ENCODE assay signal across 28 cellular contexts in the genomic region with DNA sequence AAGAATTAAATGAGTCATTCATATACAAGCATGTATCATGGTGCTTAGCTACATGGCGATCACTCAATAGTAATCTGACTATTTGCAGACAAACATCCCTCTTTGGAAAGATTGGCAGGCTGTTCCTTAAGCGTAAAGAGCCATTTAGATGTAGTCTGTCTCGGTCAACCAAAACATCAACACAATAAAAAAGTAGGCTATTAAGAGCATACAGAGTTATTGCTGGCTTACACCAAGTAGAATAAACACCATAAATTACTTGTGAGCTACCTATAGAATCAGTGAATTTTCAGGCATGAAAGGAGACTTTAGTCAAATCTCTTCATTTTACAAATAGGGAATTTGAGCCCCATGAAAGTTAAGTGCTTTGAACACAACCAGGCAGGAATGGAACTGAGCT.
"Had no signal": no experiment of that assay in that cellular context is flagged by ENCODE, and none has a peak within 500 bp of the region (broad histone marks: within the 10 kb centered on the region; RNA-seq: fewer than 3 reads in every experiment).

No MANE protein-coding gene starts in this region.

- H3K9me3 ChIP-seq: adrenal gland had no signal

- H3K27ac ChIP-seq: adrenal gland, cardiac muscle cell, VCaP had no signal

- H3K4me3 ChIP-seq: adrenal gland, cardiac muscle cell had no signal

- H3K36me3 ChIP-seq: adrenal gland, cardiac muscle cell had no signal

- DNase-seq: activated B cell treated with CpG ODN at 0.5 μM for 24 hours; activated CD4-positive, alpha-beta memory T cell treated with anti-CD3 and anti-CD28 coated beads for 36 hours; activated CD4-positive, alpha-beta T cell treated with anti-CD3 and anti-CD28 coated beads for 4 hours; activated CD4-positive, alpha-beta T cell treated with anti-CD3 and anti-CD28 coated beads, Interleukin-2, amount 10 ng/mL, durations not matched to agents 24 days and 14 days; activated CD4-positive, alpha-beta T cell treated with anti-CD3 and anti-CD28 coated beads, Interleukin-2, amount 50 U/mL, for 1 hour; activated CD4-positive, alpha-beta T cell treated with anti-CD3 and anti-CD28 coated beads, Interleukin-2, amount 50 U/mL, for 4 hours; activated CD4-positive, CD25-positive, alpha-beta regulatory T cell treated with anti-CD3 and anti-CD28 coated beads, Interleukin-2, amount 50 U/mL, for 72 hours; activated CD8-positive, alpha-beta memory T cell treated with anti-CD3 and anti-CD28 coated beads, Interleukin-2, amount 50 U/mL, for 4 hours; activated CD8-positive, alpha-beta T cell treated with anti-CD3 and anti-CD28 coated beads for 36 hours; activated effector memory CD4-positive, alpha-beta T cell treated with anti-CD3 and anti-CD28 coated beads, Interleukin-2, amount 50 U/mL, for 16 hours; activated gamma-delta T cell treated with Interleukin-2 at 50 U/mL for 16 hours; activated naive CD4-positive, alpha-beta T cell; activated naive CD4-positive, alpha-beta T cell treated with anti-CD3 and anti-CD28 coated beads for 36 hours; activated naive CD4-positive, alpha-beta T cell treated with anti-CD3 and anti-CD28 coated beads, Interleukin-2, amount 50 U/mL, for 16 hours; activated naive CD8-positive, alpha-beta T cell treated with anti-CD3 and anti-CD28 coated beads for 36 hours; activated T-cell treated with anti-CD3 and anti-CD28 coated beads for 4 hours; activated T-cell treated with anti-CD3 and anti-CD28 coated beads, Interleukin-2, amount 50 U/mL, for 1 hour; activated T-cell treated with anti-CD3 and anti-CD28 coated beads, Interleukin-2, amount 50 U/mL, for 4 hours; activated T-cell treated with anti-CD3 and anti-CD28 coated beads, Interleukin-2, amount 50 U/mL, for 72 hours; adrenal gland; amniotic stem cell; aorta; caudate nucleus; T-helper 1 cell; T-helper 2 cell; T-helper 9 cell had no signal

- H3K4me1 ChIP-seq: adrenal gland had no signal

- H3K27me3 ChIP-seq: adrenal gland, cardiac muscle cell had no signal
